In the genomic region with DNA sequence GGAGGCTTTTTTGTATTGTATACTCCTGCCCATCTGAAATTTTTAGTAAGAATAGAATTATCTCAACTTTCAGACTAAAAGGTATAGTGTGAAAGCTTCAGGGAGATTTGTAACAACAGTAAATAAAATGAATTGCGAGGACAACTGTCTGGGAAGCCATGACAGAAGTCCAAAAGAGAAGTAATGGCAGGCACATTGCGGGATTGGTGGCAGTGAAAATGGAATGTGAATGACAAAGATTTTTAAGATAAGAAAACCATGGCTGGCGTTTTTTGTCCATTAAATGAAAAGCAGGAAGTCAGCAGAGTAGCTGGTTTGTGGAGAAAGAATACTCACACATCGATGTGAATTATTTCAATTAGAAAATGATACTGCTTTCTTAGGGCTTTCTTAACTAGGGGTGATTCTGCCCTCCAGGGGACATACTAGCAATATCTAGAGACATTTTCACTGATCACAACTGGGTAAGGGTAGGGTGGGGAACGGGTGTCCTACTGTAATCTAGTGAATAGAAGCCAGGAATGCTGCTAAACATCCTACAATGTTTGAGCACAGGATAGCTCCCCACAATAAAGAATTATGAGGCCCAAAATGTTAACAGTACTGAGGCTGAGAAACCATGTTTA, we compare ENCODE assay signal across 9 cellular contexts. TPM values are rescaled to one million over a fixed set of nuclear protein-coding genes. Genes with fewer than 3 reads are reported as not detected.
DNase-seq lines count a peak whose midpoint lies in the region; ATAC-seq, FAIRE-seq and TF ChIP-seq lines count a peak whose summit lies in the region.
"Had no signal": no experiment of that assay in that cellular context is flagged by ENCODE, and none has a peak within 500 bp of the region (broad histone marks: within the 10 kb centered on the region; RNA-seq: fewer than 3 reads in every experiment).

No MANE protein-coding gene starts in this region.

- no peak for TF ChIP-seq POLR2A in tibial nerve (IDR thresholded peaks at IDR 0.05)

- no peak overlapping the region for H3K4me3 Mint-ChIP-seq in activated CD4-positive, alpha-beta T cell treated with anti-CD3 and anti-CD28 coated beads, Interleukin-2, amount 10 ng/mL, durations not matched to agents 24 days and 14 days
- H3K4me3 Mint-ChIP-seq in activated CD4-positive, alpha-beta T cell treated with anti-CD3 and anti-CD28 coated beads for 36 hours, result no peak overlapping the region
- H3K4me3 Mint-ChIP-seq in activated B cell treated with CpG ODN at 0.5 μM for 24 hours, result no peak overlapping the region

- TF ChIP-seq EP300 in tibial nerve (IDR thresholded peaks at IDR 0.05), result no peak

- no peaks in the 10 kb centered on the region for H3K27me3 ChIP-seq in tibial nerve

- ATAC-seq in activated CD4-positive, alpha-beta T cell treated with anti-CD3 and anti-CD28 coated beads for 36 hours, result no peak
- ATAC-seq in activated B cell treated with CpG ODN at 0.5 μM for 24 hours (ENCODE audit: low read depth) (no peak), HG03469 (IDR thresholded peaks at IDR 0.05; ENCODE audit: unreplicated experiment) (no peak), HG03280 (IDR thresholded peaks at IDR 0.05; ENCODE audit: unreplicated experiment) (no peak), GM18502 (IDR thresholded peaks at IDR 0.05; ENCODE audit: poor library complexity, unreplicated experiment) (no peak)

- TF ChIP-seq CTCF in activated B cell treated with CpG ODN at 0.5 μM for 24 hours (IDR thresholded peaks at IDR 0.05) (no peak), kidney (IDR thresholded peaks at IDR 0.05; ENCODE audit: borderline replicate concordance, extremely low read depth, insufficient read depth) (no peak), tibial nerve (IDR thresholded peaks at IDR 0.05) (no peak)

- CTCF ChIA-PET in activated CD4-positive, alpha-beta T cell treated with anti-CD3 and anti-CD28 coated beads for 36 hours (lab: Charles Lee), result interaction anchor here (0.5 to 7.2 kb wide), 4 partner anchors 16 to 304 kb away, joined by 3 to 91 read pairs (median 6); no protein-coding TSS in a partner anchor
- CTCF ChIA-PET in activated B cell treated with CpG ODN at 0.5 μM for 24 hours (lab: Charles Lee), result interaction anchor here (1.0 to 1.2 kb wide), 2 partner anchors 12 to 212 kb away, joined by 3 read pairs; partner anchors contain the start of gene CUL5

- intact Hi-C loops in activated CD4-positive, alpha-beta T cell treated with anti-CD3 and anti-CD28 coated beads, Interleukin-2, amount 10 ng/mL, durations not matched to agents 24 days and 14 days (cut with micrococcal nuclease), result loop anchor here (5.0 to 10.0 kb wide), 3 partner anchors 209 to 656 kb away; partner anchors contain the start of genes ALKBH8 and DDX10
- intact Hi-C loops in activated CD4-positive, alpha-beta T cell treated with anti-CD3 and anti-CD28 coated beads for 36 hours (cut with DNase I, micrococcal nuclease), result loop anchor here (5.0 to 10.0 kb wide), 7 partner anchors 216 to 656 kb away; partner anchors contain the start of genes ALKBH8 (in 1 of the 2), CUL5 (in 1 of the 2), EXPH5 (in 1 of the 2) and POGLUT3 (in 1 of the 2)
- intact Hi-C loops in activated B cell treated with CpG ODN at 0.5 μM for 24 hours (cut with micrococcal nuclease) (loop anchor here (5.0 to 10.0 kb wide), 2 partner anchors 274 to 764 kb away; partner anchors contain the start of genes CWF19L2 and POGLUT3), kidney (cut with DNase I) (no loop called here)

- peak overlapping the region; percentile 42 to 96 for H3K9ac ChIP-seq in kidney (ENCODE audit: low read length in 2 of 2)

- H3K4me1 ChIP-seq in kidney (ENCODE audit: control insufficient read depth in 1 of 2, insufficient read depth in 1 of 2, low read depth in 1 of 2, low read length in 2 of 2), result peaks cover 15 to 20% of the 10 kb centered on the region in 2 donors
- H3K4me1 ChIP-seq in tibial nerve, result peaks cover 3 to 57% (median 8%) of the 10 kb centered on the region in 4 donors

- H3K9me3 ChIP-seq in kidney (ENCODE audit: control insufficient read depth in 1 of 2, low read length in 2 of 2) (no peaks in the 10 kb centered on the region), tibial nerve (no peaks in the 10 kb centered on the region)

- FAIRE-seq in kidney (lab: Jason Lieb, UNC), result no peak

- no peaks in the 10 kb centered on the region for H3K27me3 Mint-ChIP-seq in activated CD4-positive, alpha-beta T cell treated with anti-CD3 and anti-CD28 coated beads, Interleukin-2, amount 10 ng/mL, durations not matched to agents 24 days and 14 days
- H3K27me3 Mint-ChIP-seq in activated CD4-positive, alpha-beta T cell treated with anti-CD3 and anti-CD28 coated beads for 36 hours, result no peaks in the 10 kb centered on the region
- no peaks in the 10 kb centered on the region for H3K27me3 Mint-ChIP-seq in activated B cell treated with CpG ODN at 0.5 μM for 24 hours

- no peak overlapping the region for H3K27ac Mint-ChIP-seq in activated CD4-positive, alpha-beta T cell treated with anti-CD3 and anti-CD28 coated beads, Interleukin-2, amount 10 ng/mL, durations not matched to agents 24 days and 14 days
- no peak overlapping the region for H3K27ac Mint-ChIP-seq in activated CD4-positive, alpha-beta T cell treated with anti-CD3 and anti-CD28 coated beads for 36 hours
- peak overlapping the region; percentile 42 for H3K27ac Mint-ChIP-seq in activated B cell treated with CpG ODN at 0.5 μM for 24 hours

- H3K36me3 ChIP-seq in kidney (ENCODE audit: control insufficient read depth in 1 of 2, insufficient read depth in 2 of 2, low read length in 2 of 2) (no peaks in the 10 kb centered on the region), tibial nerve (no peaks in the 10 kb centered on the region)

- H3K27ac ChIP-seq in kidney (ENCODE audit: low read depth in 2 of 2, low read length in 2 of 2) (peak overlapping the region in 1 of 2 donors; percentile 26), tibial nerve (peak overlapping the region in 3 of 4 donors; percentile 88 to 98 (median 95))

- H3K4me1 Mint-ChIP-seq in activated CD4-positive, alpha-beta T cell treated with anti-CD3 and anti-CD28 coated beads, Interleukin-2, amount 10 ng/mL, durations not matched to agents 24 days and 14 days, result peaks cover 57% of the 10 kb centered on the region
- peaks cover 56% of the 10 kb centered on the region for H3K4me1 Mint-ChIP-seq in activated CD4-positive, alpha-beta T cell treated with anti-CD3 and anti-CD28 coated beads for 36 hours
- H3K4me1 Mint-ChIP-seq in activated B cell treated with CpG ODN at 0.5 μM for 24 hours, result peaks cover 52% of the 10 kb centered on the region

- H3K36me3 Mint-ChIP-seq in activated CD4-positive, alpha-beta T cell treated with anti-CD3 and anti-CD28 coated beads, Interleukin-2, amount 10 ng/mL, durations not matched to agents 24 days and 14 days (ENCODE audit: low read depth), result peaks cover 25% of the 10 kb centered on the region
- H3K36me3 Mint-ChIP-seq in activated CD4-positive, alpha-beta T cell treated with anti-CD3 and anti-CD28 coated beads for 36 hours (ENCODE audit: low read depth), result peaks cover 28% of the 10 kb centered on the region
- peaks cover 46% of the 10 kb centered on the region for H3K36me3 Mint-ChIP-seq in activated B cell treated with CpG ODN at 0.5 μM for 24 hours (ENCODE audit: low read depth)

- H3K4me3 ChIP-seq in kidney (ENCODE audit: low read length in 2 of 2), result peak overlapping the region; percentile 97 to 99
- peak overlapping the region in 3 of 4 donors; percentile 59 to 80 (median 66) for H3K4me3 ChIP-seq in tibial nerve

- 43 to 48% methylated on average over 5 of the region's 5 CpGs for WGBS in tibial nerve, 2 donors

- H3K9me3 Mint-ChIP-seq in activated CD4-positive, alpha-beta T cell treated with anti-CD3 and anti-CD28 coated beads, Interleukin-2, amount 10 ng/mL, durations not matched to agents 24 days and 14 days, result no peaks in the 10 kb centered on the region
- no peaks in the 10 kb centered on the region for H3K9me3 Mint-ChIP-seq in activated CD4-positive, alpha-beta T cell treated with anti-CD3 and anti-CD28 coated beads for 36 hours (ENCODE audit: low read depth)
- H3K9me3 Mint-ChIP-seq in activated B cell treated with CpG ODN at 0.5 μM for 24 hours, result no peaks in the 10 kb centered on the region

- DNase-seq in activated CD4-positive, alpha-beta T cell treated with anti-CD3 and anti-CD28 coated beads, Interleukin-2, amount 10 ng/mL, durations not matched to agents 24 days and 14 days, result peak; percentile 59
- DNase-seq in activated CD4-positive, alpha-beta T cell treated with anti-CD3 and anti-CD28 coated beads for 36 hours, result no peak
- DNase-seq in activated B cell treated with CpG ODN at 0.5 μM for 24 hours (no peak), kidney (no peak), tibial nerve (ENCODE audit: low spot score in 2 of 2) (no peak)
- DNase-seq: cortex of kidney had no signal

- POLR2A ChIA-PET in activated CD4-positive, alpha-beta T cell treated with anti-CD3 and anti-CD28 coated beads for 36 hours (lab: Charles Lee), result interaction anchor here (1.0 to 1.3 kb wide), 2 partner anchors 9 to 16 kb away, joined by 3 to 8 read pairs; no protein-coding TSS in a partner anchor
- POLR2A ChIA-PET in activated B cell treated with CpG ODN at 0.5 μM for 24 hours (lab: Charles Lee), result interaction anchor here (1.9 to 8.9 kb wide), 4 partner anchors 18 to 444 kb away, joined by 9 to 210 read pairs (median 14); partner anchors contain the start of genes CUL5 and DDX10

RNA-seq across cellular contexts. Expression of gene NPAT, which starts 1.6 kb away (rescaled TPM):
- 29.3 and 29.8 TPM in 2 replicates for total RNA-seq in activated CD4-positive, alpha-beta T cell treated with anti-CD3 and anti-CD28 coated beads, Interleukin-2, amount 10 ng/mL, durations not matched to agents 24 days and 14 days
- total RNA-seq in activated CD4-positive, alpha-beta T cell treated with anti-CD3 and anti-CD28 coated beads for 36 hours, result 10 to 100 TPM; 28.4 to 45.2 TPM
- total RNA-seq in activated B cell treated with CpG ODN at 0.5 μM for 24 hours (34.4 and 38.1 TPM in 2 replicates), kidney (17.6 TPM), tibial nerve (10 to 100 TPM; 12.6 to 16.1 (median 15.3) TPM)
- polyA plus RNA-seq in kidney (ENCODE audit: insufficient read depth, low read depth, low replicate concordance), result 2.5 TPM

RNA-seq across cellular contexts. Expression of gene ATM, which starts 2.0 kb away (rescaled TPM):
- 37.6 and 42.5 TPM in 2 replicates for total RNA-seq in activated CD4-positive, alpha-beta T cell treated with anti-CD3 and anti-CD28 coated beads, Interleukin-2, amount 10 ng/mL, durations not matched to agents 24 days and 14 days
- total RNA-seq in activated CD4-positive, alpha-beta T cell treated with anti-CD3 and anti-CD28 coated beads for 36 hours, result 10 to 100 TPM; 32.8 to 36.1 TPM
- total RNA-seq in activated B cell treated with CpG ODN at 0.5 μM for 24 hours (164 and 184 TPM in 2 replicates), kidney (83.3 TPM), tibial nerve (100 to 1,000 TPM; 107 to 120 (median 109) TPM)
- polyA plus RNA-seq in kidney (ENCODE audit: insufficient read depth, low read depth, low replicate concordance), result 11.7 TPM
